In genomic region chr12:117125275-117125613, GRCh38 we compare ENCODE assay signal across 12 cellular contexts. TPM values are rescaled to one million over a fixed set of nuclear protein-coding genes. Genes with fewer than 3 reads are reported as not detected.
DNase-seq lines count a peak whose midpoint lies in the region; ATAC-seq and TF ChIP-seq lines count a peak whose summit lies in the region.
"Had no signal": no experiment of that assay in that cellular context is flagged by ENCODE, and none has a peak within 500 bp of the region (broad histone marks: within the 10 kb centered on the region; RNA-seq: fewer than 3 reads in every experiment).

No MANE protein-coding gene starts in this region.

- peaks cover 0 to 6% of the 10 kb centered on the region in 2 donors for H3K36me3 Mint-ChIP-seq in activated T-cell treated with anti-CD3 and anti-CD28 coated beads, Interleukin-2, amount 50 U/mL, for 72 hours (ENCODE audit: insufficient read depth in 2 of 2)

- H3K27ac ChIP-seq in caudate nucleus (ENCODE audit: low read depth, low read length), result peak overlapping the region; percentile 79
- H3K27ac ChIP-seq in temporal lobe (ENCODE audit: low read depth, low read length), result peak overlapping the region; percentile 81
- H3K27ac ChIP-seq in gastrocnemius medialis, result no peak overlapping the region
- H3K27ac ChIP-seq: breast epithelium had no signal

- TF ChIP-seq CTCF in gastrocnemius medialis (IDR thresholded peaks at IDR 0.05 in 4 of 5, conservative IDR thresholded peaks at IDR 0.05 in 1 of 5), result no peak

- TF ChIP-seq POLR2A in gastrocnemius medialis (IDR thresholded peaks at IDR 0.05), result no peak

- peaks cover 27% of the 10 kb centered on the region for H3K4me1 Mint-ChIP-seq in activated T-cell treated with anti-CD3 and anti-CD28 coated beads, Interleukin-2, amount 50 U/mL, for 72 hours (ENCODE audit: low read depth)

- H3K27ac Mint-ChIP-seq in activated T-cell treated with anti-CD3 and anti-CD28 coated beads, Interleukin-2, amount 50 U/mL, for 72 hours, result no peak overlapping the region

- intact Hi-C loops in gastrocnemius medialis (cut with DNase I; ENCODE audit: low total_unique reads), result no loop called here

- peak; percentile 38 to 65 for ATAC-seq in activated T-cell treated with anti-CD3 and anti-CD28 coated beads, Interleukin-2, amount 50 U/mL, for 72 hours (replicated peaks in 1 of 2)
- no peak for ATAC-seq in gastrocnemius medialis

- in situ Hi-C loops in gastrocnemius medialis (cut with MboI; ENCODE audit: low sequenced_read_pairs in 4 of 4), result no loop called here

- peak overlapping the region in 1 of 2 donors; percentile 12 for H3K4me3 Mint-ChIP-seq in activated T-cell treated with anti-CD3 and anti-CD28 coated beads, Interleukin-2, amount 50 U/mL, for 72 hours

- no peaks in the 10 kb centered on the region for H3K27me3 ChIP-seq in gastrocnemius medialis
- H3K27me3 ChIP-seq: breast epithelium, sigmoid colon had no signal

- H3K9me3 ChIP-seq in gastrocnemius medialis, result no peaks in the 10 kb centered on the region
- H3K9me3 ChIP-seq: breast epithelium, sigmoid colon had no signal

- H3K4me1 ChIP-seq in gastrocnemius medialis, result no peaks in the 10 kb centered on the region
- H3K4me1 ChIP-seq: breast epithelium had no signal

- H3K27me3 Mint-ChIP-seq in activated T-cell treated with anti-CD3 and anti-CD28 coated beads, Interleukin-2, amount 50 U/mL, for 72 hours (ENCODE audit: low read depth), result no peaks in the 10 kb centered on the region

- no peak overlapping the region for H3K4me3 ChIP-seq in gastrocnemius medialis
- H3K4me3 ChIP-seq: breast epithelium, sigmoid colon had no signal

- H3K9me3 Mint-ChIP-seq in activated T-cell treated with anti-CD3 and anti-CD28 coated beads, Interleukin-2, amount 50 U/mL, for 72 hours, result peaks cover 8 to 12% of the 10 kb centered on the region in 2 donors

- no peak for DNase-seq in activated T-cell treated with anti-CD3 and anti-CD28 coated beads, Interleukin-2, amount 50 U/mL, for 72 hours
- DNase-seq in activated T-cell treated with anti-CD3 and anti-CD28 coated beads, Interleukin-2, amount 50 U/mL, for 48 hours, result no peak
- DNase-seq in NCI-H446 treated with DMSO at 0.1 percent for 48 hours (lab: John Stamatoyannopoulos, UW), result peak; percentile 67
- DNase-seq in caudate nucleus (lab: John Stamatoyannopoulos, UW), result peak in 32 of 61 donors; percentile 4 to 73 (median 34)
- no peak for DNase-seq in gastrocnemius medialis
- no peak for DNase-seq in midbrain (lab: John Stamatoyannopoulos, UW)
- DNase-seq in NCI-H1092 (lab: John Stamatoyannopoulos, UW), result no peak
- DNase-seq: erythroblast, NCI-H1048, sigmoid colon had no signal

- no peaks in the 10 kb centered on the region for H3K36me3 ChIP-seq in gastrocnemius medialis
- H3K36me3 ChIP-seq: breast epithelium, sigmoid colon had no signal

RNA-seq across cellular contexts. Expression of gene TESC, which starts 26.0 kb away (rescaled TPM):
- total RNA-seq in activated T-cell treated with anti-CD3 and anti-CD28 coated beads, Interleukin-2, amount 50 U/mL, for 72 hours, result 10 to 100 TPM; 32.4 to 42.0 TPM
- 4.9 TPM for total RNA-seq in temporal lobe
- 1 to 10 TPM; 1.2 to 4.1 (median 2.5) TPM for total RNA-seq in gastrocnemius medialis

Comparison
In these comparisons a context has a peak if more than half of its experiments do, and no peak if none do; other contexts are left out.
1. ATAC-seq: peak in activated T-cell treated with anti-CD3 and anti-CD28 coated beads, Interleukin-2, amount 50 U/mL, for 72 hours (2 of 2); none in gastrocnemius medialis (0 of 2).
2. DNase-seq: peak in NCI-H446 treated with DMSO at 0.1 percent for 48 hours (single experiment) and caudate nucleus (32 of 61); none in activated T-cell treated with anti-CD3 and anti-CD28 coated beads, Interleukin-2, amount 50 U/mL, for 72 hours (0 of 2), activated T-cell treated with anti-CD3 and anti-CD28 coated beads, Interleukin-2, amount 50 U/mL, for 48 hours (0 of 2), gastrocnemius medialis (0 of 2), midbrain (single experiment) and NCI-H1092 (single experiment).
3. H3K27ac ChIP-seq: peak in caudate nucleus (single experiment) and temporal lobe (single experiment); none in gastrocnemius medialis (0 of 4).